In genomic region chr17:78316115-78316866, GRCh38 we compare ENCODE assay signal across 8 cellular contexts. TPM values are rescaled to one million over a fixed set of nuclear protein-coding genes. Genes with fewer than 3 reads are reported as not detected.
DNase-seq lines count a peak whose midpoint lies in the region; ATAC-seq and TF ChIP-seq lines count a peak whose summit lies in the region.

No MANE protein-coding gene starts in this region.

- H3K9me3 ChIP-seq in effector memory CD4-positive, alpha-beta T cell (ENCODE audit: control insufficient read depth, low read length), result no peaks in the 10 kb centered on the region

- peak overlapping the region; percentile 40 for H3K4me3 ChIP-seq in AG04449 (ENCODE audit: low read depth, low read length)
- no peak overlapping the region for H3K4me3 ChIP-seq in effector memory CD4-positive, alpha-beta T cell (ENCODE audit: insufficient read depth, low read depth, low read length, poor library complexity, severe bottlenecking)

- no peak for ATAC-seq in HG03280 (IDR thresholded peaks at IDR 0.05; ENCODE audit: unreplicated experiment)
- no peak for ATAC-seq in GM18858 (IDR thresholded peaks at IDR 0.05; ENCODE audit: unreplicated experiment)

- H3K4me1 Mint-ChIP-seq in nephron progenitor cell, result peaks cover 51% of the 10 kb centered on the region

- peaks cover 25% of the 10 kb centered on the region for H3K4me1 ChIP-seq in effector memory CD4-positive, alpha-beta T cell (ENCODE audit: control insufficient read depth, insufficient read depth, low read length, poor library complexity, severe bottlenecking)

- peak overlapping the region; percentile 32 for H3K27ac ChIP-seq in effector memory CD4-positive, alpha-beta T cell (ENCODE audit: insufficient read depth, low read length, poor library complexity, severe bottlenecking)

- peak overlapping the region; percentile 55 for H3K4me3 Mint-ChIP-seq in nephron progenitor cell

- CTCF ChIA-PET in AG04449 (lab: Yijun Ruan, JAX), result interaction anchor here (0.7 to 3.2 kb wide), 12 partner anchors 9 to 105 kb away, joined by 3 to 15 read pairs (median 3); no protein-coding TSS in a partner anchor

- POLR2A ChIA-PET in AG04449 (lab: Yijun Ruan, JAX), result interaction anchor here (0.6 to 1.8 kb wide), 5 partner anchors 15 to 42 kb away, joined by 3 to 4 read pairs (median 3); no protein-coding TSS in a partner anchor

- no peaks in the 10 kb centered on the region for H3K9me3 Mint-ChIP-seq in nephron progenitor cell

- H3K27me3 Mint-ChIP-seq in nephron progenitor cell (ENCODE audit: low read depth, poor library complexity), result peaks cover 34% of the 10 kb centered on the region

- no peaks in the 10 kb centered on the region for H3K36me3 ChIP-seq in effector memory CD4-positive, alpha-beta T cell (ENCODE audit: control insufficient read depth, insufficient read depth, low read length)

- no peaks in the 10 kb centered on the region for H3K36me3 Mint-ChIP-seq in nephron progenitor cell (ENCODE audit: low read depth)

- no peaks in the 10 kb centered on the region for H3K27me3 ChIP-seq in effector memory CD4-positive, alpha-beta T cell (replicated peaks; ENCODE audit: control insufficient read depth, insufficient read depth, low read length, poor library complexity, severe bottlenecking)

- TF ChIP-seq CTCF in AG04449 (IDR thresholded peaks at IDR 0.05; ENCODE audit: insufficient read depth, low read length, missing control alignments) (no peak), nephron progenitor cell (IDR thresholded peaks at IDR 0.05) (no peak)

- peak overlapping the region; percentile 40 for H3K27ac Mint-ChIP-seq in nephron progenitor cell

- no peak for DNase-seq in AG04449 (ENCODE audit: low read depth, low spot score)
- peak; percentile 65 for DNase-seq in HK-2 (ENCODE audit: unreplicated experiment)
- no peak for DNase-seq in effector memory CD4-positive, alpha-beta T cell
- no peak for DNase-seq in nephron progenitor cell
- no peak for DNase-seq in hippocampal formation (lab: John Stamatoyannopoulos, UW)
- no peak for DNase-seq in cerebellum (ENCODE audit: low spot score)

RNA-seq across cellular contexts. Expression of gene SOCS3, which starts 43.6 kb away (rescaled TPM):
- 10.7 TPM for total RNA-seq in cerebellum
